11 cellular contexts compared by ENCODE assay signal in the genomic region with DNA sequence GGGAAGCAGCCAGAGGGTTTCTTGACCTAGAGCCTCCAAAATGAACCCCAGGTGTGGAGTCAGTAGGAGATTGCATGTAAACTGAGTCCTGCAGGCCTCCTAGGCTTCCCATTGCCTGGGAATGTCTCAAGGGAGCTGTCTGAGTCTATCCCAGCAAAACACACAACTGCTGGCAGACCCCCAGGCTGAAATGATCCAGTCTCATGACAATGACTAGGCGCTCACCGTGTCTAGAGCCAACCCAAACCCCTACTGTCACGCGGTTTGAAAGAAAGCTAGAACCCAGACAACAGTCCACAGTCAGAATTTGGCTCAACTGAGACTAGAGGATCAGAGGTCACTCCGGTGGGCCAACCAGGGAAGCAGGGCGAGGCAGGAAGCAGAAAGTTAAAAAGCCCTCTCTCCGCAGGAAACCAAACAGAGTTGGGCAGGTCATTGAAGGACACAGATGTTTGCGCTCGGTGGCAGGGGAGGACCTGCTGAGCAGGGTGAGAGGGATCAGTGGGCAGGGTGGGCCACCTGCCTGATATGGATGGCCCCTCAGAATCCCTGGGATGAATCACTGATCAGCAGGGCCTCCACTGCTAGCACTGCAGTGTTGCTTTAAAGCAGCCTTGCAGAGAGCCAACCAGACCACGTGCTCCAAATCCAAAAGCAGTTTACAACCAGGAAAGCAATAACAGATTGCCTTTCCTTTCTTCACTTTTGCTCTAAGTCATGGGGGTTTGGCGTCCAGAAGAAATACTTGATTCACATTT. TPM values are rescaled to one million over a fixed set of nuclear protein-coding genes. Genes with fewer than 3 reads are reported as not detected.
DNase-seq lines count a peak whose midpoint lies in the region; ATAC-seq, FAIRE-seq and TF ChIP-seq lines count a peak whose summit lies in the region.
"Had no signal": no experiment of that assay in that cellular context is flagged by ENCODE, and none has a peak within 500 bp of the region (broad histone marks: within the 10 kb centered on the region; RNA-seq: fewer than 3 reads in every experiment).

No MANE protein-coding gene starts in this region.

- TF ChIP-seq POLR2A in body of pancreas (IDR thresholded peaks at IDR 0.05) (no peak), HepG2 (IDR thresholded peaks at IDR 0.05; ENCODE audit: insufficient read depth in 1 of 2, low read depth in 2 of 2, low read length in 2 of 2) (peak; percentile 34 to 67; a peak in 3 of 4 replicates)

- H3K4me3 ChIP-seq in body of pancreas (no peak overlapping the region), HepG2 (replicated peaks in 1 of 3; ENCODE audit: insufficient read depth in 1 of 3, low read depth in 2 of 3, low read length in 3 of 3) (peak overlapping the region in 1 of 3 experiments; percentile 30; a peak in 2 of 6 replicates), stomach smooth muscle (ENCODE audit: low read length in 2 of 2) (peak overlapping the region; percentile 55 to 64)

- DNase-seq in HuH-7 (ENCODE audit: low spot score) (peak; percentile 61), body of pancreas (no peak), HepG2 (ENCODE audit: low spot score) (peak; percentile 93), NCI-H510A treated with DMSO at 0.1 percent for 48 hours (lab: John Stamatoyannopoulos, UW) (no peak), amniotic stem cell (lab: John Stamatoyannopoulos, UW) (no peak)
- no peak for DNase-seq in stimulated activated naive CD4-positive, alpha-beta T cell treated with Interleukin-2 at 50 U/mL for 16 hours (lab: John Stamatoyannopoulos, UW)
- DNase-seq: activated T-cell treated with anti-CD3 and anti-CD28 coated beads, Interleukin-2, amount 50 U/mL, for 4 hours; NCI-H2107 had no signal

- peak overlapping the region; percentile 74 for H3K4me2 ChIP-seq in HepG2 (ENCODE audit: low read depth, low read length)

- peak; percentile 87 for FAIRE-seq in HepG2 (lab: Jason Lieb, UNC)

- H3K27me3 ChIP-seq in body of pancreas (no peaks in the 10 kb centered on the region), HepG2 (ENCODE audit: control insufficient read depth in 1 of 2, insufficient read depth in 2 of 2, low read length in 2 of 2) (no peaks in the 10 kb centered on the region), stomach smooth muscle (ENCODE audit: control insufficient read depth in 1 of 2, insufficient read depth in 2 of 2, low read length in 2 of 2) (no peaks in the 10 kb centered on the region)

- no peak overlapping the region for H2AFZ ChIP-seq in HepG2 (ENCODE audit: low read length)

- TF ChIP-seq CTCF in body of pancreas (IDR thresholded peaks at IDR 0.05), result no peak
- peak; percentile 32 for TF ChIP-seq CTCF in HepG2 (CRISPR knock-in tag; IDR thresholded peaks at IDR 0.05)

- ATAC-seq in body of pancreas (peak; percentile 28), HepG2 (peak; percentile 90), HG03469 (IDR thresholded peaks at IDR 0.05; ENCODE audit: unreplicated experiment) (no peak)
- ATAC-seq: stimulated activated effector memory CD8-positive, alpha-beta T cell treated with anti-CD3 and anti-CD28 coated beads, Interleukin-12 subunit alpha, Interleukin-12 subunit beta, amount 100 ng/mL, for 72 hours had no signal

- TF ChIP-seq RAD21 in HepG2 (CRISPR knock-in tag; IDR thresholded peaks at IDR 0.05), result no peak

- no TSS peak for BruUV-seq in HepG2 (replicated peaks; lab: Mats Ljungman, UMichigan)

- peak overlapping the region; percentile 57 for H3K9ac ChIP-seq in HepG2 (ENCODE audit: insufficient read depth, low read depth, low read length)
- H3K9ac ChIP-seq in stomach smooth muscle (ENCODE audit: low read length in 2 of 2), result peak overlapping the region; percentile 58 to 64

- TF ChIP-seq EP300 in HepG2 (IDR thresholded peaks at IDR 0.05; ENCODE audit: low read depth in 2 of 2, low read length in 2 of 2), result peak; percentile 18 to 79; a peak in 2 of 4 replicates
- peak; percentile 72; the same call in 1 of the 2 replicates for TF ChIP-seq EP300 in HepG2 (CRISPR knock-in tag; IDR thresholded peaks at IDR 0.05; ENCODE audit: borderline replicate concordance)

- H3K4me1 ChIP-seq in body of pancreas, result peaks cover 65% of the 10 kb centered on the region
- H3K4me1 ChIP-seq in HepG2 (ENCODE audit: insufficient read depth, low read length), result peaks cover 99% of the 10 kb centered on the region
- peaks cover 89% of the 10 kb centered on the region for H3K4me1 ChIP-seq in stomach smooth muscle (ENCODE audit: control insufficient read depth, insufficient read depth, low read length)

- peaks cover 99% of the 10 kb centered on the region for H3K79me2 ChIP-seq in HepG2 (ENCODE audit: insufficient read depth, low read length)

- POLR2A ChIA-PET in HepG2 (lab: Yijun Ruan, JAX), result interaction anchor here (0.8 to 5.3 kb wide), 8 partner anchors 9 to 31 kb away, joined by 3 to 36 read pairs (median 9); no protein-coding TSS in a partner anchor

- H3K27ac ChIP-seq in body of pancreas (peak overlapping the region in 2 of 4 donors; percentile 28 to 30), HepG2 (ENCODE audit: extremely low read length, insufficient read depth, low read length) (peak overlapping the region; percentile 86), stomach smooth muscle (ENCODE audit: low read length) (peak overlapping the region; percentile 88)

- CTCF ChIA-PET in HepG2 (lab: Yijun Ruan, JAX; ENCODE audit: low intra/inter-chr PET ratio, low total read pairs), result no interaction called here

- H3K9me3 ChIP-seq in body of pancreas (no peaks in the 10 kb centered on the region), HepG2 (ENCODE audit: low read length) (no peaks in the 10 kb centered on the region), stomach smooth muscle (ENCODE audit: control insufficient read depth in 2 of 2, low read length in 2 of 2) (no peaks in the 10 kb centered on the region)

- no peaks in the 10 kb centered on the region for H3K36me3 ChIP-seq in body of pancreas (replicated peaks in 1 of 2; ENCODE audit: insufficient read depth in 1 of 2, low read depth in 2 of 2)
- peaks cover 3 to 22% of the 10 kb centered on the region in 2 experiments; a peak in 2 of 5 replicates for H3K36me3 ChIP-seq in HepG2 (replicated peaks in 1 of 2; ENCODE audit: control insufficient read depth in 1 of 2, insufficient read depth in 2 of 2, low read length in 2 of 2)
- H3K36me3 ChIP-seq in stomach smooth muscle (ENCODE audit: control insufficient read depth in 2 of 2, insufficient read depth in 2 of 2, low read length in 2 of 2), result peaks cover 4 to 12% of the 10 kb centered on the region in 2 donors

- intact Hi-C loops in body of pancreas (cut with DNase I), result no loop called here
- intact Hi-C loops in HepG2 (cut with micrococcal nuclease; ENCODE audit: unreplicated experiment), result loop anchor here (1.0 kb wide), 1 partner anchor 24 kb away; the partner anchor contains the start of gene ACTN1

- peaks cover 19% of the 10 kb centered on the region; the same call in 1 of the 2 replicates for H4K20me1 ChIP-seq in HepG2 (ENCODE audit: insufficient read depth, low read length)

- in situ Hi-C loops in HepG2 (cut with HindIII; ENCODE audit: extremely low pct_ligation_motif_present, low pct_unique_long_range_greater_than_20kb), result no loop called here

- 67 to 70% methylated on average over 11 of the region's 11 CpGs for WGBS in body of pancreas, 2 donors
- 5% methylated on average over 9 of the region's 11 CpGs for WGBS in HepG2 (ENCODE audit: low lambda C conversion rate)

TF ChIP-seq in HepG2, 621 proteins besides CTCF, POLR2A, EP300 and RAD21 (continues in another document):
- TF ChIP-seq ZNF274 (CRISPR knock-in tag; IDR thresholded peaks at IDR 0.05) (no peak), CENPX (CRISPR knock-in tag; IDR thresholded peaks at IDR 0.05) (no peak)

RNA-seq across cellular contexts. Expression of gene ACTN1, which starts 23.8 kb away (rescaled TPM):
- total RNA-seq in body of pancreas (10 to 100 TPM; 84.8 to 93.6 TPM), HepG2 (2016; rRNA removed; fragmentation: Illumina TruSeq; extraction: Trizol) (58.6 and 62.4 TPM in 2 replicates)
- 9.6 and 10.7 TPM in 2 replicates for total RNA-seq in HepG2 (2016; cell fraction: cytosol; rRNA removed; fragmentation: Illumina TruSeq; extraction: Trizol; ENCODE audit: low read depth)
- 55.0 and 63.6 TPM in 2 replicates for total RNA-seq in HepG2 (2016; cell fraction: insoluble cytoplasmic fraction; rRNA removed; fragmentation: Illumina TruSeq; extraction: Trizol)
- total RNA-seq in HepG2 (2016; cell fraction: membrane; rRNA removed; fragmentation: Illumina TruSeq; extraction: Trizol), result 25.2 and 28.3 TPM in 2 replicates
- 62.9 and 75.6 TPM in 2 replicates for total RNA-seq in HepG2 (2016; cell fraction: nucleus; rRNA removed; fragmentation: Illumina TruSeq; extraction: Trizol)
- polyA plus RNA-seq in HepG2 (2011; rRNA removed), result 152 and 162 TPM in 2 replicates
- polyA plus RNA-seq in HepG2 (2011; cell fraction: cytosol; rRNA removed), result 97.7 and 136 TPM in 2 replicates
- polyA plus RNA-seq in HepG2 (2011; cell fraction: nucleus; rRNA removed), result 162 and 195 TPM in 2 replicates
- 109 and 118 TPM in 2 replicates for polyA plus RNA-seq in HepG2 (2012)
- 8.0 and 10.4 TPM in 2 replicates for polyA plus RNA-seq in HepG2 (2016; cell fraction: cytosol; fragmentation: Illumina TruSeq; extraction: Trizol; ENCODE audit: low read depth)
- polyA plus RNA-seq in HepG2 (2016; cell fraction: insoluble cytoplasmic fraction; fragmentation: Illumina TruSeq; extraction: Trizol; ENCODE audit: low read depth), result 67.9 and 88.1 TPM in 2 replicates
- 15.3 and 18.8 TPM in 2 replicates for polyA plus RNA-seq in HepG2 (2016; cell fraction: membrane; fragmentation: Illumina TruSeq; extraction: Trizol; ENCODE audit: low read depth)
- polyA plus RNA-seq in HepG2 (2016; cell fraction: nucleus; fragmentation: Illumina TruSeq; extraction: Trizol; ENCODE audit: insufficient read depth, low read depth), result 91.6 and 93.8 TPM in 2 replicates
- 144 and 214 TPM in 2 replicates for polyA minus RNA-seq in HepG2 (2011; rRNA and poly(A)+ RNA removed; ENCODE audit: low replicate concordance)
- 167 and 168 TPM in 2 replicates for polyA minus RNA-seq in HepG2 (2011; cell fraction: cytosol; rRNA and poly(A)+ RNA removed)
- 119 and 126 TPM in 2 replicates for polyA minus RNA-seq in HepG2 (2011; cell fraction: nucleus; rRNA and poly(A)+ RNA removed)

Comparison
In these comparisons a context has a peak if more than half of its experiments do, and no peak if none do; other contexts are left out.
1. DNase-seq: peak in HuH-7 (single experiment) and HepG2 (single experiment); none in body of pancreas (0 of 4), stimulated activated naive CD4-positive, alpha-beta T cell treated with Interleukin-2 at 50 U/mL for 16 hours (single experiment), NCI-H510A treated with DMSO at 0.1 percent for 48 hours (single experiment) and amniotic stem cell (single experiment).
2. H3K4me3 ChIP-seq: peak in stomach smooth muscle (2 of 2); none in body of pancreas (0 of 2).
3. POLR2A ChIP-seq: peak in HepG2 (2 of 2); none in body of pancreas (0 of 3).